ENCODE assay signal across 20 cellular contexts in genomic region chr7:131726031-131726430, GRCh38.
DNase-seq lines count a peak whose midpoint lies in the region; ATAC-seq and TF ChIP-seq lines count a peak whose summit lies in the region.
"Had no signal": no experiment of that assay in that cellular context is flagged by ENCODE, and none has a peak within 500 bp of the region (broad histone marks: within the 10 kb centered on the region; RNA-seq: fewer than 3 reads in every experiment).

No MANE protein-coding gene starts in this region.

- H3K27ac Mint-ChIP-seq in stimulated activated naive CD8-positive, alpha-beta T cell treated with anti-CD3 and anti-CD28 coated beads, Interleukin-15, amount 100 ng/mL, for 72 hours = no peak overlapping the region
- no peak overlapping the region for H3K27ac Mint-ChIP-seq in stimulated activated effector memory CD8-positive, alpha-beta T cell treated with anti-CD3 and anti-CD28 coated beads, Interleukin-12 subunit alpha, Interleukin-12 subunit beta, amount 100 ng/mL, for 72 hours
- no peak overlapping the region for H3K27ac Mint-ChIP-seq in type B pancreatic cell
- H3K27ac Mint-ChIP-seq: CD4-positive, alpha-beta memory T cell had no signal

- peaks cover 20% of the 10 kb centered on the region for H3K27me3 Mint-ChIP-seq in stimulated activated naive CD8-positive, alpha-beta T cell treated with anti-CD3 and anti-CD28 coated beads, Interleukin-15, amount 100 ng/mL, for 72 hours
- H3K27me3 Mint-ChIP-seq in type B pancreatic cell = peaks cover 34% of the 10 kb centered on the region

- H3K4me3 Mint-ChIP-seq in stimulated activated naive CD8-positive, alpha-beta T cell treated with anti-CD3 and anti-CD28 coated beads, Interleukin-15, amount 100 ng/mL, for 72 hours = no peak overlapping the region
- H3K4me3 Mint-ChIP-seq in stimulated activated effector memory CD8-positive, alpha-beta T cell treated with anti-CD3 and anti-CD28 coated beads, Interleukin-12 subunit alpha, Interleukin-12 subunit beta, amount 100 ng/mL, for 72 hours = no peak overlapping the region
- H3K4me3 Mint-ChIP-seq in type B pancreatic cell = no peak overlapping the region
- H3K4me3 Mint-ChIP-seq: CD4-positive, alpha-beta memory T cell had no signal

- no peaks in the 10 kb centered on the region for H3K36me3 Mint-ChIP-seq in stimulated activated effector memory CD8-positive, alpha-beta T cell treated with anti-CD3 and anti-CD28 coated beads, Interleukin-12 subunit alpha, Interleukin-12 subunit beta, amount 100 ng/mL, for 72 hours
- no peaks in the 10 kb centered on the region for H3K36me3 Mint-ChIP-seq in type B pancreatic cell
- H3K36me3 Mint-ChIP-seq: CD4-positive, alpha-beta memory T cell had no signal

- TF ChIP-seq CTCF in type B pancreatic cell (conservative IDR thresholded peaks at IDR 0.05) = no peak

- peaks cover 8 to 18% of the 10 kb centered on the region in 2 donors for H3K9me3 Mint-ChIP-seq in stimulated activated naive CD8-positive, alpha-beta T cell treated with anti-CD3 and anti-CD28 coated beads, Interleukin-15, amount 100 ng/mL, for 72 hours
- H3K9me3 Mint-ChIP-seq in stimulated activated effector memory CD8-positive, alpha-beta T cell treated with anti-CD3 and anti-CD28 coated beads, Interleukin-12 subunit alpha, Interleukin-12 subunit beta, amount 100 ng/mL, for 72 hours = peaks cover 6% of the 10 kb centered on the region
- peaks cover 8% of the 10 kb centered on the region for H3K9me3 Mint-ChIP-seq in type B pancreatic cell

- ATAC-seq in stimulated activated naive CD8-positive, alpha-beta T cell treated with anti-CD3 and anti-CD28 coated beads, Interleukin-15, amount 100 ng/mL, for 72 hours = peak; percentile 33
- no peak for ATAC-seq in stimulated activated naive CD8-positive, alpha-beta T cell treated with anti-CD3 and anti-CD28 coated beads, Interleukin-15, Interleukin-2, amounts not matched to agents 100 U/mL and 50 U/mL, for 24 hours
- peak; percentile 18 for ATAC-seq in stimulated activated effector memory CD8-positive, alpha-beta T cell treated with anti-CD3 and anti-CD28 coated beads, Interleukin-12 subunit alpha, Interleukin-12 subunit beta, amount 100 ng/mL, for 72 hours
- ATAC-seq: A549 had no signal

- DNase-seq in stimulated activated naive CD8-positive, alpha-beta T cell treated with anti-CD3 and anti-CD28 coated beads, Interleukin-15, amount 100 ng/mL, for 72 hours = no peak
- no peak for DNase-seq in stimulated activated naive CD8-positive, alpha-beta T cell treated with anti-CD3 and anti-CD28 coated beads, Interleukin-15, Interleukin-2, amounts not matched to agents 100 U/mL and 50 U/mL, for 24 hours
- DNase-seq in ecto neural progenitor cell (ENCODE audit: low spot score) (peak; percentile 32), type B pancreatic cell (ENCODE audit: extremely low spot score, unreplicated experiment) (peak; percentile 60), NCI-H1105 (lab: John Stamatoyannopoulos, UW) (no peak), activated gamma-delta T cell treated with Interleukin-2 at 50 U/mL for 16 hours (no peak), NCI-H526 (lab: John Stamatoyannopoulos, UW) (no peak)
- no peak for DNase-seq in stimulated activated effector memory CD8-positive, alpha-beta T cell treated with anti-CD3 and anti-CD28 coated beads, Interleukin-12 subunit alpha, Interleukin-12 subunit beta, amount 100 ng/mL, for 72 hours (ENCODE audit: low spot score in 2 of 2)
- DNase-seq: 8988T; ACHN; AML-193; BE2C; Calu3; CD4-positive, alpha-beta memory T cell; COR-L47; DMS53; DMS79 treated with DMSO at 0.1 percent for 48 hours; GF-D8; GOT3 had no signal

- H3K4me1 Mint-ChIP-seq in stimulated activated naive CD8-positive, alpha-beta T cell treated with anti-CD3 and anti-CD28 coated beads, Interleukin-15, amount 100 ng/mL, for 72 hours = no peaks in the 10 kb centered on the region
- H3K4me1 Mint-ChIP-seq in stimulated activated effector memory CD8-positive, alpha-beta T cell treated with anti-CD3 and anti-CD28 coated beads, Interleukin-12 subunit alpha, Interleukin-12 subunit beta, amount 100 ng/mL, for 72 hours = no peaks in the 10 kb centered on the region
- H3K4me1 Mint-ChIP-seq in type B pancreatic cell (ENCODE audit: unreplicated experiment) = no peaks in the 10 kb centered on the region
- H3K4me1 Mint-ChIP-seq: CD4-positive, alpha-beta memory T cell had no signal

Comparison
In these comparisons a context has a peak if more than half of its experiments do, and no peak if none do; other contexts are left out.
1. DNase-seq: peak in ecto neural progenitor cell (single experiment) and type B pancreatic cell (single experiment); none in stimulated activated naive CD8-positive, alpha-beta T cell treated with anti-CD3 and anti-CD28 coated beads, Interleukin-15, amount 100 ng/mL, for 72 hours (0 of 2), stimulated activated naive CD8-positive, alpha-beta T cell treated with anti-CD3 and anti-CD28 coated beads, Interleukin-15, Interleukin-2, amounts not matched to agents 100 U/mL and 50 U/mL, for 24 hours (single experiment), stimulated activated effector memory CD8-positive, alpha-beta T cell treated with anti-CD3 and anti-CD28 coated beads, Interleukin-12 subunit alpha, Interleukin-12 subunit beta, amount 100 ng/mL, for 72 hours (0 of 2), NCI-H1105 (single experiment), activated gamma-delta T cell treated with Interleukin-2 at 50 U/mL for 16 hours (single experiment) and NCI-H526 (0 of 2).